Comparison of ENCODE assay signal across 15 cellular contexts in genomic region chr10:16765532-16766365, GRCh38. TPM values are rescaled to one million over a fixed set of nuclear protein-coding genes. Genes with fewer than 3 reads are reported as not detected.
A peak's percentile ranks its signal among the peaks of the same experiment; 100 is the strongest.
DNase-seq lines count a peak whose midpoint lies in the region; ATAC-seq, FAIRE-seq and TF ChIP-seq lines count a peak whose summit lies in the region.
"Had no signal": no experiment of that assay in that cellular context is flagged by ENCODE, and none has a peak within 500 bp of the region (broad histone marks: within the 10 kb centered on the region; RNA-seq: fewer than 3 reads in every experiment).

No MANE protein-coding gene starts in this region.

- H4K20me1 ChIP-seq in K562 (replicated peaks; ENCODE audit: control insufficient read depth, insufficient read depth, low read length) = no peaks in the 10 kb centered on the region

- CTCF ChIA-PET in K562 (lab: Yijun Ruan, JAX; ENCODE audit: low intra/inter-chr PET ratio) = no interaction called here

- H3K9ac ChIP-seq in K562 (ENCODE audit: insufficient read depth in 1 of 2, low read depth in 2 of 2, low read length in 2 of 2) = no peak overlapping the region

- FAIRE-seq in K562 (lab: Jason Lieb, UNC) (peak; percentile 46), GM12892 (lab: Jason Lieb, UNC) (no peak)

- no peak overlapping the region for H3K4me3 ChIP-seq in K562
- H3K4me3 ChIP-seq in gastroesophageal sphincter = no peak overlapping the region
- H3K4me3 ChIP-seq: psoas muscle had no signal

- H3K79me2 ChIP-seq in K562 (ENCODE audit: control insufficient read depth, insufficient read depth, low read length) = no peaks in the 10 kb centered on the region

- H2AFZ ChIP-seq in K562 (ENCODE audit: low read depth, low read length) = no peak overlapping the region; the same call in 1 of the 2 replicates

- ATAC-seq in GM18505 (IDR thresholded peaks at IDR 0.05; ENCODE audit: unreplicated experiment) (peak; percentile 73), GM21447 (IDR thresholded peaks at IDR 0.05; ENCODE audit: unreplicated experiment) (peak; percentile 60), HG03108 (IDR thresholded peaks at IDR 0.05; ENCODE audit: unreplicated experiment) (peak; percentile 70), K562 (peak; percentile 86), gastroesophageal sphincter (no peak)
- no peak for ATAC-seq in stimulated activated naive CD8-positive, alpha-beta T cell treated with anti-CD3 and anti-CD28 coated beads, Interleukin-15, Interleukin-2, amounts not matched to agents 100 U/mL and 50 U/mL, for 24 hours
- ATAC-seq: psoas muscle had no signal

- peak; percentile 22 to 75 (median 35) for DNase-seq in K562 (ENCODE audit: extremely low read depth in 1 of 4, low spot score in 3 of 4)
- no peak for DNase-seq in stimulated activated naive CD8-positive, alpha-beta T cell treated with anti-CD3 and anti-CD28 coated beads, Interleukin-15, Interleukin-2, amounts not matched to agents 100 U/mL and 50 U/mL, for 24 hours
- DNase-seq in NCI-H524 treated with DMSO at 0.1 percent for 48 hours (lab: John Stamatoyannopoulos, UW) = no peak
- DNase-seq in GM12892 (ENCODE audit: insufficient read length) = no peak
- DNase-seq: amygdala; effector CD8-positive, alpha-beta T cell; GOT3; NCI-H1694; psoas muscle; stimulated activated CD4-positive, alpha-beta T cell treated with anti-CD3 and anti-CD28 coated beads, Interleukin-4, amount 100 ng/mL, for 24 hours; substantia nigra had no signal

- no peaks in the 10 kb centered on the region for H3K9me1 ChIP-seq in K562 (ENCODE audit: control insufficient read depth, insufficient read depth, low read length)

- no peak; the same call in 1 of the 2 replicates for TF ChIP-seq EP300 in K562 (IDR thresholded peaks at IDR 0.05; ENCODE audit: low read length)
- TF ChIP-seq EP300 in gastroesophageal sphincter (IDR thresholded peaks at IDR 0.05) = no peak

- TF ChIP-seq RAD21 in K562 (CRISPR knock-in tag; conservative IDR thresholded peaks at IDR 0.05 in 1 of 2, IDR thresholded peaks at IDR 0.05 in 1 of 2) = no peak

- peaks cover 0 to 8% of the 10 kb centered on the region in 2 experiments; a peak in 4 of 5 replicates for H3K4me1 ChIP-seq in K562 (replicated peaks in 1 of 2; ENCODE audit: control insufficient read depth in 2 of 2, insufficient read depth in 2 of 2, low read length in 2 of 2)
- no peaks in the 10 kb centered on the region for H3K4me1 ChIP-seq in gastroesophageal sphincter
- H3K4me1 ChIP-seq: psoas muscle had no signal

- H3K4me2 ChIP-seq in K562 (ENCODE audit: insufficient read depth, low read length) = peak overlapping the region; percentile 20; the same call in 1 of the 2 replicates

- H3K36me3 ChIP-seq in K562 (ENCODE audit: control insufficient read depth, insufficient read depth, low read length) = no peaks in the 10 kb centered on the region
- peaks cover 0 to 28% of the 10 kb centered on the region in 2 donors for H3K36me3 ChIP-seq in gastroesophageal sphincter

- in situ Hi-C loops in K562 (cut with MboI) = no loop called here

- TF ChIP-seq POLR2A in GM18505 (IDR thresholded peaks at IDR 0.05; ENCODE audit: borderline replicate concordance, extremely low read depth, insufficient read depth, insufficient read length) (no peak), K562 (conservative IDR thresholded peaks at IDR 0.05) (no peak), gastroesophageal sphincter (IDR thresholded peaks at IDR 0.05) (no peak), GM12892 (IDR thresholded peaks at IDR 0.05; ENCODE audit: low read depth, low read length) (no peak)

- 22% methylated on average over 12 of the region's 12 CpGs for WGBS in K562 (ENCODE audit: insufficient coverage, low coverage, missing lambda C conversion rate)
- WGBS in gastroesophageal sphincter (ENCODE audit: low coverage in 1 of 2), 2 donors = 70 to 78% methylated on average over 11 of the region's 12 CpGs

- H3K27ac ChIP-seq in K562 (ENCODE audit: extremely low read depth, low read depth, low read length) (no peak overlapping the region), gastroesophageal sphincter (no peak overlapping the region)
- H3K27ac ChIP-seq: psoas muscle had no signal

- H3K27me3 ChIP-seq in K562 (ENCODE audit: control insufficient read depth in 2 of 2, insufficient read depth in 2 of 2, low read length in 2 of 2) (no peaks in the 10 kb centered on the region), gastroesophageal sphincter (no peaks in the 10 kb centered on the region)

- intact Hi-C loops in K562 (cut with micrococcal nuclease) = no loop called here

- BruUV-seq in K562 (replicated peaks; lab: Mats Ljungman, UMichigan) = no TSS peak

- TF ChIP-seq CTCF in K562 (IDR thresholded peaks at IDR 0.05 in 2 of 3, conservative IDR thresholded peaks at IDR 0.05 in 1 of 3; ENCODE audit: insufficient read depth in 2 of 3, low read depth in 1 of 3, low read length in 3 of 3) = no peak
- TF ChIP-seq CTCF in gastroesophageal sphincter (IDR thresholded peaks at IDR 0.05) = no peak

- POLR2A ChIA-PET in K562 (lab: Yijun Ruan, JAX) = interaction anchor here (0.9 kb wide), 1 partner anchor 13 kb away, joined by 3 read pairs; no protein-coding TSS in a partner anchor

- H3K9me3 ChIP-seq in K562 (replicated peaks; ENCODE audit: control insufficient read depth, insufficient read depth, low read depth, low read length) (no peaks in the 10 kb centered on the region), gastroesophageal sphincter (no peaks in the 10 kb centered on the region)
- H3K9me3 ChIP-seq: psoas muscle had no signal

TF ChIP-seq in K562, 482 proteins besides CTCF, POLR2A, EP300 and RAD21 (continues in another document):
- TF ChIP-seq ZEB2 (IDR thresholded peaks at IDR 0.05) (peak; percentile 41; the same call in 1 of the 2 replicates), MAFG (tag; conservative IDR thresholded peaks at IDR 0.05) (no peak), ZNF354B (CRISPR knock-in tag; IDR thresholded peaks at IDR 0.05) (no peak), SNRNP70 (optimal IDR thresholded peaks at IDR 0.05; ENCODE audit: low read depth, low read length) (no peak), LEF1 (IDR thresholded peaks at IDR 0.05) (no peak), KAT8 (IDR thresholded peaks at IDR 0.05; ENCODE audit: low read depth) (no peak), STAT5A (IDR thresholded peaks at IDR 0.05; ENCODE audit: borderline replicate concordance, low read length) (no peak; the same call in 1 of the 2 replicates), POLR2H (tag; IDR thresholded peaks at IDR 0.05; ENCODE audit: low read depth) (no peak), RCOR1 (IDR thresholded peaks at IDR 0.05; ENCODE audit: borderline replicate concordance in 1 of 2, low read depth in 2 of 2, low read length in 2 of 2) (peak in 1 of 2 experiments; percentile 66; a peak in 2 of 4 replicates), ZNF408 (CRISPR knock-in tag; IDR thresholded peaks at IDR 0.05; ENCODE audit: low read depth) (no peak), CTBP1 (IDR thresholded peaks at IDR 0.05; ENCODE audit: borderline replicate concordance) (peak; percentile 65; the same call in 1 of the 2 replicates), ZC3H4 (CRISPR knock-in tag; IDR thresholded peaks at IDR 0.05; ENCODE audit: borderline replicate concordance) (no peak), MEIS2 (IDR thresholded peaks at IDR 0.05; ENCODE audit: partially characterized antibody) (peak; percentile 25), ZNF77 (CRISPR knock-in tag; IDR thresholded peaks at IDR 0.05) (no peak), FOXA1 (IDR thresholded peaks at IDR 0.05; ENCODE audit: borderline replicate concordance) (no peak), ZBTB34 (CRISPR knock-in tag; IDR thresholded peaks at IDR 0.05) (no peak), CBX1 (IDR thresholded peaks at IDR 0.05; ENCODE audit: low read depth) (no peak), DPF2 (IDR thresholded peaks at IDR 0.05) (0 out of 2 replicates have a peak, but pooled peaks have one; percentile 19)

RNA-seq across cellular contexts. Expression of gene RSU1, which starts 51.5 kb away (rescaled TPM):
- total RNA-seq in K562 (2011; cell fraction: chromatin; rRNA removed; ENCODE audit: low replicate concordance) = 20.2 and 20.9 TPM in 2 replicates
- total RNA-seq in K562 (2011; cell fraction: nucleolus; rRNA removed) = 6.5 and 12.8 TPM in 2 replicates
- 11.2 and 12.5 TPM in 2 replicates for total RNA-seq in K562 (2011; cell fraction: nucleoplasm; rRNA removed)
- total RNA-seq in K562 (2014; rRNA removed) (18.8 and 26.1 TPM in 2 replicates), K562 (2014; rRNA removed; fragmentation: Illumina TruSeq; extraction: Trizol) (28.7 and 28.9 TPM in 2 replicates), K562 (2015; rRNA removed; fragmentation: Illumina TruSeq; extraction: Trizol) (29.9 and 31.5 TPM in 2 replicates), K562 (2021) (27.7 and 29.1 TPM in 2 replicates), gastroesophageal sphincter (100 to 1,000 TPM in 3 of 4 donors, 10 to 100 TPM in 1; 87.0 to 149 (median 117) TPM)
- polyA plus RNA-seq in K562 (2011; rRNA removed) (43.6 and 45.2 TPM in 2 replicates), K562 (2014; fragmentation: Illumina TruSeq; extraction: Trizol) (44.8 and 61.1 TPM in 2 replicates), K562 (2014; fragmentation: Nextera tagmentation; extraction: Ambion mirVana) (10 to 100 TPM; 60.0 to 67.3 TPM), K562 (2014; rRNA removed) (28.8 and 37.2 TPM in 2 replicates)
- 33.6 and 39.3 TPM in 2 replicates for polyA plus RNA-seq in K562 (2011; cell fraction: cytosol; rRNA removed)
- 13.3 and 17.7 TPM in 2 replicates for polyA plus RNA-seq in K562 (2011; cell fraction: nucleus; rRNA removed)
- 25.3 and 34.6 TPM in 2 replicates for polyA plus RNA-seq in K562 (2012)
- polyA minus RNA-seq in K562 (2011; rRNA and poly(A)+ RNA removed) = 34.7 and 35.3 TPM in 2 replicates
- polyA minus RNA-seq in K562 (2011; cell fraction: cytosol; rRNA and poly(A)+ RNA removed) = 13.1 and 19.8 TPM in 2 replicates
- 4.3 and 9.9 TPM in 2 replicates for polyA minus RNA-seq in K562 (2011; cell fraction: nucleus; rRNA and poly(A)+ RNA removed)
- 47.0 TPM for polyA plus RNA-seq in GM12892 (2012; ENCODE audit: missing spikeins)

Comparison
In these comparisons a context has a peak if more than half of its experiments do, and no peak if none do; other contexts are left out.
1. ATAC-seq: peak in GM18505 (single experiment), GM21447 (single experiment), HG03108 (single experiment) and K562 (single experiment); none in gastroesophageal sphincter (single experiment) and stimulated activated naive CD8-positive, alpha-beta T cell treated with anti-CD3 and anti-CD28 coated beads, Interleukin-15, Interleukin-2, amounts not matched to agents 100 U/mL and 50 U/mL, for 24 hours (single experiment).
2. DNase-seq: peak in K562 (4 of 4); none in stimulated activated naive CD8-positive, alpha-beta T cell treated with anti-CD3 and anti-CD28 coated beads, Interleukin-15, Interleukin-2, amounts not matched to agents 100 U/mL and 50 U/mL, for 24 hours (single experiment), NCI-H524 treated with DMSO at 0.1 percent for 48 hours (single experiment) and GM12892 (single experiment).